Comparison of ENCODE assay signal across 25 cellular contexts in genomic region chr7:2617710-2617975, GRCh38. TPM values are rescaled to one million over a fixed set of nuclear protein-coding genes. Genes with fewer than 3 reads are reported as not detected.
DNase-seq lines count a peak whose midpoint lies in the region; ATAC-seq and TF ChIP-seq lines count a peak whose summit lies in the region.
"Had no signal": no experiment of that assay in that cellular context is flagged by ENCODE, and none has a peak within 500 bp of the region (broad histone marks: within the 10 kb centered on the region; RNA-seq: fewer than 3 reads in every experiment).

No MANE protein-coding gene starts in this region.

- H2AFZ ChIP-seq in fibroblast of lung (ENCODE audit: low read length) (peak overlapping the region; percentile 14), neural progenitor cell (replicated peaks) (peak overlapping the region; percentile 86)

- H3K4me3 Mint-ChIP-seq in Calu3 (ENCODE audit: low read depth, unreplicated experiment) = peak overlapping the region; percentile 2
- no peak overlapping the region for H3K4me3 Mint-ChIP-seq in neural progenitor cell
- H3K4me3 Mint-ChIP-seq in progenitor cell of endocrine pancreas (ENCODE audit: low read depth) = no peak overlapping the region
- H3K4me3 Mint-ChIP-seq: activated CD4-positive, alpha-beta T cell treated with anti-CD3 and anti-CD28 coated beads, Interleukin-2, amount 10 ng/mL, durations not matched to agents 7 days and 5 days; activated CD8-positive, alpha-beta memory T cell treated with anti-CD3 and anti-CD28 coated beads, Interleukin-2, amount 10 ng/mL, durations not matched to agents 7 days and 5 days; T-helper 2 cell treated with Interferon-gamma antibody and Interleukin-4, amounts not matched to agents 5 μg/mL and 100 μg/mL, for 36 hours had no signal

- peaks cover 37% of the 10 kb centered on the region for H3K27me3 Mint-ChIP-seq in Calu3 (ENCODE audit: unreplicated experiment)
- H3K27me3 Mint-ChIP-seq in neural progenitor cell (ENCODE audit: insufficient read depth, low read depth) = peaks cover 13% of the 10 kb centered on the region
- peaks cover 21% of the 10 kb centered on the region for H3K27me3 Mint-ChIP-seq in progenitor cell of endocrine pancreas

- peaks cover 33% of the 10 kb centered on the region for H3K36me3 Mint-ChIP-seq in Calu3 (ENCODE audit: insufficient read depth, unreplicated experiment)
- H3K36me3 Mint-ChIP-seq in neural progenitor cell = no peaks in the 10 kb centered on the region
- peaks cover 1% of the 10 kb centered on the region for H3K36me3 Mint-ChIP-seq in progenitor cell of endocrine pancreas (ENCODE audit: insufficient read depth)
- H3K36me3 Mint-ChIP-seq: activated CD8-positive, alpha-beta memory T cell treated with anti-CD3 and anti-CD28 coated beads, Interleukin-2, amount 10 ng/mL, durations not matched to agents 7 days and 5 days had no signal

- H3K79me2 ChIP-seq in fibroblast of lung (ENCODE audit: control insufficient read depth, insufficient read depth, low read length) (no peaks in the 10 kb centered on the region), neural progenitor cell (ENCODE audit: low read depth) (no peaks in the 10 kb centered on the region)

- H3K27ac ChIP-seq in fibroblast of lung (ENCODE audit: insufficient read depth, low read length) (no peak overlapping the region), neural progenitor cell (no peak overlapping the region)
- H3K27ac ChIP-seq: body of pancreas, C4-2B, lower lobe of right lung, right lobe of liver, upper lobe of right lung, VCaP had no signal

- ATAC-seq in GM19463 (IDR thresholded peaks at IDR 0.05; ENCODE audit: unreplicated experiment) = no peak
- ATAC-seq: activated CD8-positive, alpha-beta memory T cell treated with anti-CD3 and anti-CD28 coated beads, Interleukin-2, amount 10 ng/mL, durations not matched to agents 7 days and 5 days; body of pancreas; HepG2; lower lobe of right lung; right lobe of liver; upper lobe of right lung had no signal

- intact Hi-C loops in Calu3 (cut with micrococcal nuclease; ENCODE audit: unreplicated experiment) = no loop called here

- H3K27me3 ChIP-seq in fibroblast of lung (ENCODE audit: control insufficient read depth, insufficient read depth, low read length) = no peaks in the 10 kb centered on the region
- no peaks in the 10 kb centered on the region for H3K27me3 ChIP-seq in neural progenitor cell
- H3K27me3 ChIP-seq: body of pancreas, right lobe of liver, upper lobe of right lung had no signal

- H3K9ac ChIP-seq in fibroblast of lung (ENCODE audit: insufficient read depth, low read length) = no peak overlapping the region
- H3K9ac ChIP-seq in neural progenitor cell = no peak overlapping the region

- no peak overlapping the region for H3K4me3 ChIP-seq in fibroblast of lung (replicated peaks in 1 of 4; ENCODE audit: control extremely low read depth in 1 of 4, insufficient read depth in 1 of 4, low read depth in 3 of 4, low read length in 4 of 4)
- H3K4me3 ChIP-seq in neural progenitor cell = no peak overlapping the region
- H3K4me3 ChIP-seq: body of pancreas, lower lobe of right lung, right lobe of liver, upper lobe of right lung had no signal

- peak overlapping the region; percentile 21 for H3K27ac Mint-ChIP-seq in Calu3 (ENCODE audit: unreplicated experiment)
- H3K27ac Mint-ChIP-seq in neural progenitor cell = peak overlapping the region; percentile 67
- H3K27ac Mint-ChIP-seq in progenitor cell of endocrine pancreas = no peak overlapping the region
- H3K27ac Mint-ChIP-seq: activated CD4-positive, alpha-beta T cell treated with anti-CD3 and anti-CD28 coated beads, Interleukin-2, amount 10 ng/mL, durations not matched to agents 7 days and 5 days; activated CD8-positive, alpha-beta memory T cell treated with anti-CD3 and anti-CD28 coated beads, Interleukin-2, amount 10 ng/mL, durations not matched to agents 7 days and 5 days; T-helper 2 cell treated with Interferon-gamma antibody and Interleukin-4, amounts not matched to agents 5 μg/mL and 100 μg/mL, for 36 hours had no signal

- no TSS peak for BruUV-seq in Calu3 (replicated peaks; lab: Mats Ljungman, UMichigan)

- H3K9me3 Mint-ChIP-seq in Calu3 (ENCODE audit: low read depth, unreplicated experiment) = no peaks in the 10 kb centered on the region
- H3K9me3 Mint-ChIP-seq in neural progenitor cell = no peaks in the 10 kb centered on the region
- H3K9me3 Mint-ChIP-seq in progenitor cell of endocrine pancreas (ENCODE audit: low read depth) = no peaks in the 10 kb centered on the region
- H3K9me3 Mint-ChIP-seq: activated CD4-positive, alpha-beta T cell treated with anti-CD3 and anti-CD28 coated beads, Interleukin-2, amount 10 ng/mL, durations not matched to agents 7 days and 5 days; T-helper 2 cell treated with Interferon-gamma antibody and Interleukin-4, amounts not matched to agents 5 μg/mL and 100 μg/mL, for 36 hours had no signal

- TF ChIP-seq CTCF in Calu3 (IDR thresholded peaks at IDR 0.05; ENCODE audit: unreplicated experiment) (no peak), fibroblast of lung (conservative IDR thresholded peaks at IDR 0.05 in 1 of 2, IDR thresholded peaks at IDR 0.05 in 1 of 2; ENCODE audit: low read depth in 1 of 2, low read length in 2 of 2) (no peak), neural progenitor cell (IDR thresholded peaks at IDR 0.05) (no peak), progenitor cell of endocrine pancreas (IDR thresholded peaks at IDR 0.05; ENCODE audit: unreplicated experiment) (no peak)

- peaks cover 38% of the 10 kb centered on the region for H3F3A ChIP-seq in neural progenitor cell (ENCODE audit: low read depth)

- H3K36me3 ChIP-seq in fibroblast of lung (ENCODE audit: control insufficient read depth, insufficient read depth, low read length) = no peaks in the 10 kb centered on the region
- no peaks in the 10 kb centered on the region for H3K36me3 ChIP-seq in neural progenitor cell
- H3K36me3 ChIP-seq: lower lobe of right lung, right lobe of liver, upper lobe of right lung had no signal

- H3K4me1 Mint-ChIP-seq in Calu3 (ENCODE audit: low read depth, unreplicated experiment) = peaks cover 27% of the 10 kb centered on the region
- H3K4me1 Mint-ChIP-seq in neural progenitor cell = peaks cover 81% of the 10 kb centered on the region
- H3K4me1 Mint-ChIP-seq in progenitor cell of endocrine pancreas (ENCODE audit: low read depth) = peaks cover 19% of the 10 kb centered on the region
- H3K4me1 Mint-ChIP-seq: activated CD4-positive, alpha-beta T cell treated with anti-CD3 and anti-CD28 coated beads, Interleukin-2, amount 10 ng/mL, durations not matched to agents 7 days and 5 days; activated CD8-positive, alpha-beta memory T cell treated with anti-CD3 and anti-CD28 coated beads, Interleukin-2, amount 10 ng/mL, durations not matched to agents 7 days and 5 days had no signal

- no peaks in the 10 kb centered on the region for H3K9me3 ChIP-seq in fibroblast of lung (ENCODE audit: control insufficient read depth, insufficient read depth, low read depth, low read length)
- no peaks in the 10 kb centered on the region for H3K9me3 ChIP-seq in neural progenitor cell (ENCODE audit: low read depth)
- H3K9me3 ChIP-seq: body of pancreas, lower lobe of right lung, right lobe of liver, upper lobe of right lung had no signal

- H3K4me2 ChIP-seq in fibroblast of lung (ENCODE audit: extremely low read depth, insufficient read depth, low read length) = peak overlapping the region; percentile 19
- H3K4me2 ChIP-seq in neural progenitor cell = peak overlapping the region; percentile 50

- DNase-seq in Calu3 (no peak), RPMI7951 (ENCODE audit: low read depth) (peak; percentile 67), fibroblast of lung (ENCODE audit: low read depth in 2 of 2) (peak in 1 of 2 donors; percentile 36), neural progenitor cell (ENCODE audit: low spot score) (no peak), GM19238 (ENCODE audit: insufficient read length, low spot score) (no peak), progenitor cell of endocrine pancreas (ENCODE audit: low spot score, unreplicated experiment) (no peak)
- DNase-seq: activated CD4-positive, alpha-beta T cell treated with anti-CD3 and anti-CD28 coated beads, Interleukin-2, amount 10 ng/mL, durations not matched to agents 7 days and 5 days; activated CD8-positive, alpha-beta memory T cell treated with anti-CD3 and anti-CD28 coated beads, Interleukin-2, amount 10 ng/mL, durations not matched to agents 7 days and 5 days; activated naive CD4-positive, alpha-beta T cell; activated T-cell treated with anti-CD3 and anti-CD28 coated beads, Interleukin-2, amount 50 U/mL, for 48 hours; body of pancreas; islet precursor cell; lower lobe of right lung; NCI-H2029 treated with DMSO at 0.1 percent for 48 hours; NCI-H748 treated with DMSO at 0.1 percent for 48 hours; OCI-M1; right lobe of liver; stimulated activated CD4-positive, alpha-beta T cell treated with anti-CD3 and anti-CD28 coated beads, Interleukin-12 subunit alpha, Interleukin-12 subunit beta, amount 100 ng/mL, for 4 hours; stimulated activated CD4-positive, alpha-beta T cell treated with anti-CD3 and anti-CD28 coated beads, Interleukin-4, amount 100 ng/mL, for 1 hour; upper lobe of right lung had no signal

- CTCF ChIA-PET in Calu3 (lab: Charles Lee) = no interaction called here

- H3K4me1 ChIP-seq in fibroblast of lung (ENCODE audit: control insufficient read depth, extremely low read depth, insufficient read depth, low read length) = peaks cover 23% of the 10 kb centered on the region
- H3K4me1 ChIP-seq in neural progenitor cell = peaks cover 31% of the 10 kb centered on the region

- H4K20me1 ChIP-seq in fibroblast of lung (ENCODE audit: control insufficient read depth, extremely low read depth, insufficient read depth, low read length) (no peaks in the 10 kb centered on the region), neural progenitor cell (ENCODE audit: low read depth) (no peaks in the 10 kb centered on the region)

RNA-seq across cellular contexts. Expression of gene TTYH3, which starts 14.1 kb away (rescaled TPM):
- total RNA-seq in Calu3 (2022) = 167 and 187 TPM in 2 replicates
- 20.5 and 34.9 TPM in 2 replicates for total RNA-seq in RPMI7951 (2014; rRNA removed; shearing (Covaris generic))
- total RNA-seq in fibroblast of lung = 15.4 and 19.7 TPM in 2 replicates
- 17.4 and 24.5 TPM in 2 replicates for polyA plus RNA-seq in fibroblast of lung
- 53.0 and 66.0 TPM in 2 replicates for polyA plus RNA-seq in fibroblast of lung (2012)
- polyA minus RNA-seq in fibroblast of lung (ENCODE audit: low replicate concordance) = 31.5 and 42.5 TPM in 2 replicates
- 13.2 and 60.0 TPM in 2 replicates for total RNA-seq in neural progenitor cell (ENCODE audit: low replicate concordance)
- total RNA-seq in progenitor cell of endocrine pancreas = 166 and 170 TPM in 2 replicates

RNA-seq across cellular contexts. Expression of gene IQCE, which starts 58.9 kb away (rescaled TPM):
- 94.8 and 96.4 TPM in 2 replicates for total RNA-seq in Calu3 (2022)
- 10.1 and 14.8 TPM in 2 replicates for total RNA-seq in RPMI7951 (2014; rRNA removed; shearing (Covaris generic))
- 7.7 and 8.3 TPM in 2 replicates for total RNA-seq in fibroblast of lung
- 5.1 and 5.3 TPM in 2 replicates for polyA plus RNA-seq in fibroblast of lung
- polyA plus RNA-seq in fibroblast of lung (2012) = 7.4 and 8.1 TPM in 2 replicates
- 8.1 and 8.6 TPM in 2 replicates for polyA minus RNA-seq in fibroblast of lung (ENCODE audit: low replicate concordance)
- total RNA-seq in neural progenitor cell (ENCODE audit: low replicate concordance) = 4.6 and 10.1 TPM in 2 replicates
- 32.5 and 33.5 TPM in 2 replicates for total RNA-seq in progenitor cell of endocrine pancreas
